Comparison of ENCODE assay signal across 8 cellular contexts in the genomic region with DNA sequence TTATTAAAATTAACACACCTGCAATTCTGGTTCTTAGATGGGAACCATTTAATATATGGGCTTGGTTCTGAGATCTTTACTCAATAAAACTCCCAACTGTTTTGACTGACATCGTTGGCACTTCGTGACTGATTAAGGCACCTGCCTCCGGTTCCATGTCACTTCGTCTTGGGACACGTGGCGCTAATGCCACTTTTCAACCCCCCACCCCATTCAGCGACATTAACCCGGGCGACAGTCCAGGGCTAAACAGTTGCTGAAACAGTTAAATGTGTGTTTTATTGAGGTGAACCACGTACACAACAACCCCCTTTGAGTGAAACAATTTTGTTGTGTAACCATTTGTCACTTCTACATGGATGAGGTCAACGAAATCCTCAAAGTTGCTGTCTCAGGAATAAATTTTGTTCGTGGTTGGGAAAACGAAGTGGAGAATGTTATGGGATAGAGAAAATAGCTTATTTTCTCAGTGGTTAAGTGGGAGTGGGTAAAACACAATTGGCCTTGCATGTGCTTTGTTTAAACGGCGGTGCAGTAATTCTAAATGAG. TPM values are rescaled to one million over a fixed set of nuclear protein-coding genes. Genes with fewer than 3 reads are reported as not detected.
A peak's percentile ranks its signal among the peaks of the same experiment; 100 is the strongest.
DNase-seq lines count a peak whose midpoint lies in the region; ATAC-seq and TF ChIP-seq lines count a peak whose summit lies in the region.

No MANE protein-coding gene starts in this region.

- DNase-seq in GM23248 (peak; percentile 63), T-cell (no peak), fibroblast of mammary gland (ENCODE audit: low read depth) (no peak), sigmoid colon (no peak), NOMO-1 treated with dmso at 0.1 percent for 144 hours (lab: John Stamatoyannopoulos, UW; ENCODE audit: unreplicated experiment) (no peak), retina (no peak)
- DNase-seq in effector CD8-positive, alpha-beta T cell (lab: John Stamatoyannopoulos, UW): no peak

- TF ChIP-seq CTCF in fibroblast of mammary gland (conservative IDR thresholded peaks at IDR 0.05; ENCODE audit: control insufficient read depth, insufficient read depth, low read depth, low read length): no peak
- no peak for TF ChIP-seq CTCF in sigmoid colon (IDR thresholded peaks at IDR 0.05)

- no peak overlapping the region for H2AFZ ChIP-seq in GM23248

- no peaks in the 10 kb centered on the region for H3K36me3 Mint-ChIP-seq in T-cell

- H3K79me2 ChIP-seq in GM23248 (ENCODE audit: insufficient read depth): peaks cover 46% of the 10 kb centered on the region

- peak overlapping the region; percentile 85 to 90 (median 86) for H3K4me3 Mint-ChIP-seq in T-cell

- H3K4me1 ChIP-seq in GM23248 (ENCODE audit: insufficient read depth) (peaks cover 49% of the 10 kb centered on the region), sigmoid colon (peaks cover 0 to 45% (median 39%) of the 10 kb centered on the region in 4 donors)

- POLR2A ChIA-PET in T-cell (lab: Charles Lee): no interaction called here

- in situ Hi-C loops in GM23248 (cut with MboI): loop anchor here (10.0 kb wide), 1 partner anchor 282 kb away; no protein-coding TSS in a partner anchor

- H3K9me3 ChIP-seq in GM23248 (ENCODE audit: low read depth) (no peaks in the 10 kb centered on the region), sigmoid colon (no peaks in the 10 kb centered on the region)

- H3K27ac Mint-ChIP-seq in T-cell: peak overlapping the region; percentile 90 to 94

- H3K36me3 ChIP-seq in GM23248 (ENCODE audit: low read depth) (no peaks in the 10 kb centered on the region), sigmoid colon (no peaks in the 10 kb centered on the region)

- H3K27me3 ChIP-seq in GM23248 (replicated peaks; ENCODE audit: insufficient read depth): no peaks in the 10 kb centered on the region
- no peaks in the 10 kb centered on the region for H3K27me3 ChIP-seq in sigmoid colon

- no peak for TF ChIP-seq POLR2A in sigmoid colon (IDR thresholded peaks at IDR 0.05)

- peaks cover 28 to 29% (median 28%) of the 10 kb centered on the region in 3 donors for H3K4me1 Mint-ChIP-seq in T-cell

- no peaks in the 10 kb centered on the region for H4K20me1 ChIP-seq in GM23248 (ENCODE audit: insufficient read depth)

- peak overlapping the region; percentile 97 for H3K9ac ChIP-seq in GM23248

- peaks cover 79% of the 10 kb centered on the region for H3F3A ChIP-seq in GM23248 (ENCODE audit: insufficient read depth)

- 47 to 51% methylated on average over 15 of the region's 15 CpGs for WGBS in GM23248 (ENCODE audit: low coverage in 1 of 2, low lambda C conversion rate in 2 of 2, missing lambda C conversion rate in 2 of 2), 2 experiments
- 40 to 58% methylated on average over 15 of the region's 15 CpGs for WGBS in sigmoid colon, 2 donors

- H3K27me3 Mint-ChIP-seq in T-cell: no peaks in the 10 kb centered on the region

- TF ChIP-seq EP300 in sigmoid colon (IDR thresholded peaks at IDR 0.05): no peak

- no peaks in the 10 kb centered on the region for H3K9me3 Mint-ChIP-seq in T-cell

- peak overlapping the region; percentile 83 for H3K4me3 ChIP-seq in GM23248
- peak overlapping the region; percentile 64 for H3K4me3 ChIP-seq in fibroblast of mammary gland (ENCODE audit: control insufficient read depth, low read depth, low read length)
- peak overlapping the region; percentile 66 to 80 (median 74) for H3K4me3 ChIP-seq in sigmoid colon

- H3K27ac ChIP-seq in GM23248: peak overlapping the region; percentile 100
- peak overlapping the region; percentile 97 to 100 (median 99) for H3K27ac ChIP-seq in sigmoid colon

- no peak for ATAC-seq in T-cell (replicated peaks in 1 of 4)
- ATAC-seq in GM21723 (IDR thresholded peaks at IDR 0.05; ENCODE audit: unreplicated experiment): no peak

- H3K9me2 ChIP-seq in GM23248 (ENCODE audit: insufficient read depth): no peaks in the 10 kb centered on the region

- H3K4me2 ChIP-seq in GM23248 (ENCODE audit: unreplicated experiment): peak overlapping the region; percentile 83

- CTCF ChIA-PET in T-cell (lab: Charles Lee): no interaction called here

- intact Hi-C loops in sigmoid colon (cut with DNase I): loop anchor here (5.0 to 10.0 kb wide), 4 partner anchors 175 to 1432 kb away; a partner anchor contains a TSS

RNA-seq across cellular contexts. Expression of a gene that starts 9.9 kb away (rescaled TPM):
- total RNA-seq in GM23248 (2014; rRNA removed; shearing (Covaris generic)): 1,383 and 1,539 TPM in 2 replicates
- polyA plus RNA-seq in GM23248 (2016; fragmentation: Nextera tagmentation; extraction: Ambion mirVana): 649 and 683 TPM in 2 replicates
- 100 to 1,000 TPM; 165 to 265 (median 217) TPM for total RNA-seq in T-cell
- 100 to 1,000 TPM; 234 to 299 (median 263) TPM for total RNA-seq in sigmoid colon
- polyA plus RNA-seq in sigmoid colon: 10 to 100 TPM; 17.6 to 69.4 (median 19.2) TPM
